In the genomic region with DNA sequence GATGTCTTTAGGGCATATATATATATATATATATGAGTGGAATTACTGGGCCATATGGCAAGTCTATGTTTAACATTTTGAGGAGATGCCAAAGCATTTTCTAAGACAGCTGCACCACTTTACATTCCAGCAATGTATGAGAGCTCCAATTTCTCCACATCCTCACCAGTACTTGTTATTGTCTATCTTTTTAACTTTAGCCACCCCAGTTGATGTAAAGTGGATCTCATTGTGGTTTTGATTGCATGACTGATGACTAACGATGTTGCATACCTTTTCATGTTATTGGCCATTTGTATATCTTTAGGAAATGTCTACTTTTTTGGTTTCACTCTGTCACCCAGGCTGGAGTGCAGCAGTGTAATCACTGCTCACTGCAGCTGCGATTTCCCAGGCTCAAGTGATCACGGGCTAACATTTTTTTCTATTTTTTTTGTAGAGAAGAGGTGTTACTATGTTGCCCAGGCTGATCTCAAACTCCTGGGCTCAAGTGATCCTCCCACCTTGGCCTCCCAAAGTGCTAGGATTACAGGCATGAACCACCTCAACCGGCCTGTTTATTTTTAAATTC, we compare ENCODE assay signal across 29 cellular contexts. TPM values are rescaled to one million over a fixed set of nuclear protein-coding genes. Genes with fewer than 3 reads are reported as not detected.
DNase-seq lines count a peak whose midpoint lies in the region; ATAC-seq, FAIRE-seq and TF ChIP-seq lines count a peak whose summit lies in the region.
"Had no signal": no experiment of that assay in that cellular context is flagged by ENCODE, and none has a peak within 500 bp of the region (broad histone marks: within the 10 kb centered on the region; RNA-seq: fewer than 3 reads in every experiment).

No MANE protein-coding gene starts in this region.

- no peak for FAIRE-seq in HepG2 (lab: Jason Lieb, UNC)
- FAIRE-seq: D721Med, islet of Langerhans had no signal

- H3K27ac ChIP-seq in HepG2 (ENCODE audit: extremely low read length, insufficient read depth, low read length) (no peak overlapping the region), right lobe of liver (no peak overlapping the region), PC-3 (ENCODE audit: low read length) (no peak overlapping the region)
- no peak overlapping the region for H3K27ac ChIP-seq in CD4-positive, alpha-beta T cell (ENCODE audit: low read depth, low read length)
- H3K27ac ChIP-seq: breast epithelium, left lung, PC-9, testis had no signal

- WGBS in HepG2 (ENCODE audit: low lambda C conversion rate): over 99% methylated on average over 4 of the region's 4 CpGs
- 96% methylated on average over 4 of the region's 4 CpGs for WGBS in right lobe of liver (ENCODE audit: insufficient coverage, low coverage, low lambda C conversion rate, missing lambda C conversion rate)

- no peak overlapping the region for H3K27ac Mint-ChIP-seq in CD4-positive, alpha-beta T cell
- H3K27ac Mint-ChIP-seq: activated CD4-positive, alpha-beta T cell treated with anti-CD3 and anti-CD28 coated beads for 36 hours; activated CD8-positive, alpha-beta T cell treated with anti-CD3 and anti-CD28 coated beads for 36 hours; activated naive CD4-positive, alpha-beta T cell treated with anti-CD3 and anti-CD28 coated beads, Interleukin-2, amount 10 ng/mL, durations not matched to agents 7 days and 5 days; activated T-helper 17 cell treated with anti-CD3 and anti-CD28 coated beads, Interleukin-2, amount 50 U/mL, for 72 hours; H9; stimulated activated naive CD8-positive, alpha-beta T cell treated with anti-CD3 and anti-CD28 coated beads, Interleukin-15, Interleukin-2, amounts not matched to agents 100 ng/mL and 50 ng/mL, for 24 hours had no signal

- H3K36me3 ChIP-seq in HepG2 (replicated peaks in 1 of 2; ENCODE audit: control insufficient read depth in 1 of 2, insufficient read depth in 2 of 2, low read length in 2 of 2): no peaks in the 10 kb centered on the region
- H3K36me3 ChIP-seq in right lobe of liver: no peaks in the 10 kb centered on the region
- no peaks in the 10 kb centered on the region for H3K36me3 ChIP-seq in PC-3 (ENCODE audit: low read depth, low read length)
- H3K36me3 ChIP-seq: breast epithelium, left lung had no signal

- ATAC-seq in HepG2 (no peak), right lobe of liver (no peak), PC-3 (no peak)
- ATAC-seq in CD4-positive, alpha-beta T cell (ENCODE audit: poor library complexity): no peak
- ATAC-seq: activated CD4-positive, alpha-beta T cell treated with anti-CD3 and anti-CD28 coated beads for 36 hours; activated CD8-positive, alpha-beta T cell treated with anti-CD3 and anti-CD28 coated beads for 36 hours; activated T-helper 17 cell treated with anti-CD3 and anti-CD28 coated beads, Interleukin-2, amount 50 U/mL, for 72 hours; left lung had no signal

- H3K9me2 ChIP-seq in PC-3 (replicated peaks; ENCODE audit: low read length): no peaks in the 10 kb centered on the region

- peaks cover 6% of the 10 kb centered on the region for H3K36me3 Mint-ChIP-seq in CD4-positive, alpha-beta T cell (ENCODE audit: low read depth)

- POLR2A ChIA-PET in HepG2 (lab: Yijun Ruan, JAX): no interaction called here
- POLR2A ChIA-PET in PC-3 (lab: Charles Lee; ENCODE audit: unreplicated experiment): no interaction called here
- POLR2A ChIA-PET in CD4-positive, alpha-beta T cell (lab: Charles Lee): no interaction called here

- H3K9me3 ChIP-seq in HepG2 (ENCODE audit: low read length) (no peaks in the 10 kb centered on the region), right lobe of liver (no peaks in the 10 kb centered on the region), PC-3 (ENCODE audit: low read length) (no peaks in the 10 kb centered on the region)
- H3K9me3 ChIP-seq in CD4-positive, alpha-beta T cell (ENCODE audit: control insufficient read depth, low read length): no peaks in the 10 kb centered on the region
- H3K9me3 ChIP-seq: breast epithelium, testis had no signal

- H3K4me1 Mint-ChIP-seq in CD4-positive, alpha-beta T cell (ENCODE audit: low read depth): peaks cover 29% of the 10 kb centered on the region
- H3K4me1 Mint-ChIP-seq: H9 had no signal

- CTCF ChIA-PET in HepG2 (lab: Yijun Ruan, JAX; ENCODE audit: low intra/inter-chr PET ratio, low total read pairs) (no interaction called here), PC-3 (lab: Charles Lee) (no interaction called here)
- CTCF ChIA-PET in CD4-positive, alpha-beta T cell (lab: Charles Lee): no interaction called here

- H4K20me1 ChIP-seq in HepG2 (ENCODE audit: insufficient read depth, low read length): no peaks in the 10 kb centered on the region
- no peaks in the 10 kb centered on the region for H4K20me1 ChIP-seq in PC-3 (ENCODE audit: low read length)

- no peak for TF ChIP-seq EP300 in HepG2 (IDR thresholded peaks at IDR 0.05; ENCODE audit: low read depth in 2 of 2, low read length in 2 of 2)
- no peak for TF ChIP-seq EP300 in HepG2 (CRISPR knock-in tag; IDR thresholded peaks at IDR 0.05; ENCODE audit: borderline replicate concordance)

- no peaks in the 10 kb centered on the region for H3K4me1 ChIP-seq in HepG2 (ENCODE audit: insufficient read depth, low read length)
- H3K4me1 ChIP-seq in right lobe of liver: no peaks in the 10 kb centered on the region
- H3K4me1 ChIP-seq in PC-3 (ENCODE audit: insufficient read depth, low read length): peaks cover 4% of the 10 kb centered on the region; the same call in 1 of the 2 replicates
- H3K4me1 ChIP-seq: breast epithelium, testis had no signal

- no peaks in the 10 kb centered on the region for H3F3A ChIP-seq in PC-3 (ENCODE audit: low read length, unreplicated experiment)

- no peak overlapping the region for H3K4me3 ChIP-seq in HepG2 (replicated peaks in 1 of 3; ENCODE audit: insufficient read depth in 1 of 3, low read depth in 2 of 3, low read length in 3 of 3)
- no peak overlapping the region for H3K4me3 ChIP-seq in right lobe of liver
- no peak overlapping the region for H3K4me3 ChIP-seq in PC-3 (ENCODE audit: low read length)
- no peak overlapping the region for H3K4me3 ChIP-seq in choroid plexus epithelial cell (ENCODE audit: low read depth, low read length)
- H3K4me3 ChIP-seq: breast epithelium, left lung, PC-9, testis had no signal

- TF ChIP-seq POLR2A in HepG2 (IDR thresholded peaks at IDR 0.05; ENCODE audit: insufficient read depth in 1 of 2, low read depth in 2 of 2, low read length in 2 of 2) (no peak), right lobe of liver (IDR thresholded peaks at IDR 0.05) (no peak)

- DNase-seq in HepG2 (ENCODE audit: low spot score): no peak
- no peak for DNase-seq in right lobe of liver
- peak; percentile 16 for DNase-seq in PC-3
- DNase-seq in choroid plexus epithelial cell (ENCODE audit: low read depth): peak; percentile 9
- DNase-seq in DMS53 (lab: John Stamatoyannopoulos, UW): no peak
- no peak for DNase-seq in NCI-H774 (lab: John Stamatoyannopoulos, UW)
- no peak for DNase-seq in CD4-positive, alpha-beta T cell
- DNase-seq: activated CD4-positive, alpha-beta T cell treated with anti-CD3 and anti-CD28 coated beads for 36 hours; activated CD8-positive, alpha-beta memory T cell treated with anti-CD3 and anti-CD28 coated beads, Interleukin-2, amount 50 U/mL, for 48 hours; activated CD8-positive, alpha-beta T cell treated with anti-CD3 and anti-CD28 coated beads for 36 hours; activated naive CD4-positive, alpha-beta T cell treated with anti-CD3 and anti-CD28 coated beads, Interleukin-2, amount 10 ng/mL, durations not matched to agents 7 days and 5 days; amniotic stem cell; CD4-positive, alpha-beta memory T cell; effector CD4-positive, alpha-beta T cell; H9; left lung; mesendoderm; NCI-H1105 treated with DMSO at 0.1 percent for 48 hours; NCI-H187 treated with DMSO at 0.1 percent for 48 hours; NCI-H524; PC-9; Right ventricle myocardium superior; stimulated activated CD4-positive, alpha-beta T cell treated with anti-CD3 and anti-CD28 coated beads, Interleukin-1b, Interleukin-23, amount 100 ng/mL, for 48 hours; testis had no signal

- no peak for TF ChIP-seq RAD21 in HepG2 (CRISPR knock-in tag; IDR thresholded peaks at IDR 0.05)

- H2AFZ ChIP-seq in HepG2 (ENCODE audit: low read length): no peak overlapping the region
- no peak overlapping the region for H2AFZ ChIP-seq in PC-3 (ENCODE audit: low read length)
- H2AFZ ChIP-seq: PC-9 had no signal

- H3K27me3 Mint-ChIP-seq in CD4-positive, alpha-beta T cell: peaks cover 54% of the 10 kb centered on the region

- H3K79me2 ChIP-seq in HepG2 (ENCODE audit: insufficient read depth, low read length): peaks cover 35% of the 10 kb centered on the region
- no peaks in the 10 kb centered on the region for H3K79me2 ChIP-seq in PC-3 (ENCODE audit: low read length)

- TF ChIP-seq CTCF in HepG2 (CRISPR knock-in tag; IDR thresholded peaks at IDR 0.05): no peak
- TF ChIP-seq CTCF in right lobe of liver (IDR thresholded peaks at IDR 0.05): no peak
- TF ChIP-seq CTCF in PC-3 (conservative IDR thresholded peaks at IDR 0.05; ENCODE audit: low read depth, low read length): no peak
- no peak for TF ChIP-seq CTCF in choroid plexus epithelial cell (conservative IDR thresholded peaks at IDR 0.05; ENCODE audit: low read depth, low read length)
- no peak for TF ChIP-seq CTCF in CD4-positive, alpha-beta T cell (IDR thresholded peaks at IDR 0.05)

- H3K9ac ChIP-seq in HepG2 (ENCODE audit: insufficient read depth, low read depth, low read length) (no peak overlapping the region), PC-3 (ENCODE audit: low read length) (no peak overlapping the region)

- intact Hi-C loops in HepG2 (cut with micrococcal nuclease; ENCODE audit: unreplicated experiment) (no loop called here), right lobe of liver (cut with DNase I) (no loop called here), PC-3 (cut with micrococcal nuclease) (no loop called here)
- intact Hi-C loops in CD4-positive, alpha-beta T cell (cut with DNase I, micrococcal nuclease): loop anchor here (5.0 to 10.0 kb wide), 2 partner anchors 68 to 284 kb away; no protein-coding TSS in a partner anchor

- H3K4me2 ChIP-seq in HepG2 (ENCODE audit: low read depth, low read length) (no peak overlapping the region), PC-3 (ENCODE audit: low read length) (no peak overlapping the region)
- H3K4me2 ChIP-seq: PC-9 had no signal

- H3K27me3 ChIP-seq in HepG2 (ENCODE audit: control insufficient read depth in 1 of 2, insufficient read depth in 2 of 2, low read length in 2 of 2) (no peaks in the 10 kb centered on the region), right lobe of liver (no peaks in the 10 kb centered on the region), PC-3 (ENCODE audit: low read length) (no peaks in the 10 kb centered on the region)
- H3K27me3 ChIP-seq in CD4-positive, alpha-beta T cell (ENCODE audit: control insufficient read depth, insufficient read depth, low read length): peaks cover 51% of the 10 kb centered on the region
- H3K27me3 ChIP-seq: breast epithelium, testis had no signal

- BruUV-seq in HepG2 (replicated peaks; lab: Mats Ljungman, UMichigan): TSS peak; percentile 4
- BruUV-seq in PC-3 (replicated peaks; lab: Mats Ljungman, UMichigan): no TSS peak

- in situ Hi-C loops in HepG2 (cut with HindIII; ENCODE audit: extremely low pct_ligation_motif_present, low pct_unique_long_range_greater_than_20kb): no loop called here

- H3K9me3 Mint-ChIP-seq in CD4-positive, alpha-beta T cell: peaks cover 3% of the 10 kb centered on the region

- H3K4me3 Mint-ChIP-seq in CD4-positive, alpha-beta T cell: no peak overlapping the region
- H3K4me3 Mint-ChIP-seq: activated CD4-positive, alpha-beta T cell treated with anti-CD3 and anti-CD28 coated beads for 36 hours; activated CD8-positive, alpha-beta T cell treated with anti-CD3 and anti-CD28 coated beads for 36 hours; activated naive CD4-positive, alpha-beta T cell treated with anti-CD3 and anti-CD28 coated beads, Interleukin-2, amount 10 ng/mL, durations not matched to agents 7 days and 5 days; activated T-helper 17 cell treated with anti-CD3 and anti-CD28 coated beads, Interleukin-2, amount 50 U/mL, for 72 hours; CD4-positive, alpha-beta memory T cell; H9; stimulated activated naive CD8-positive, alpha-beta T cell treated with anti-CD3 and anti-CD28 coated beads, Interleukin-15, Interleukin-2, amounts not matched to agents 100 ng/mL and 50 ng/mL, for 24 hours had no signal

RNA-seq across cellular contexts. Expression of a gene that starts 8.9 kb away (rescaled TPM):
- total RNA-seq in HepG2 (2016; rRNA removed; fragmentation: Illumina TruSeq; extraction: Trizol) (13.1 and 16.4 TPM in 2 replicates), right lobe of liver (10 to 100 TPM in 5 of 6 experiments, 1 to 10 TPM in 1; 9.4 to 38.3 (median 15.0) TPM), PC-3 (2014; rRNA removed) (4.1 and 6.3 TPM in 2 replicates)
- total RNA-seq in HepG2 (2016; cell fraction: cytosol; rRNA removed; fragmentation: Illumina TruSeq; extraction: Trizol; ENCODE audit: low read depth): 31.5 and 32.2 TPM in 2 replicates
- 11.7 and 12.7 TPM in 2 replicates for total RNA-seq in HepG2 (2016; cell fraction: insoluble cytoplasmic fraction; rRNA removed; fragmentation: Illumina TruSeq; extraction: Trizol)
- total RNA-seq in HepG2 (2016; cell fraction: membrane; rRNA removed; fragmentation: Illumina TruSeq; extraction: Trizol): 7.8 and 12.4 TPM in 2 replicates
- 34.8 and 47.8 TPM in 2 replicates for total RNA-seq in HepG2 (2016; cell fraction: nucleus; rRNA removed; fragmentation: Illumina TruSeq; extraction: Trizol)
- polyA plus RNA-seq in HepG2 (2011; rRNA removed): 4.2 and 4.5 TPM in 2 replicates
- polyA plus RNA-seq in HepG2 (2011; cell fraction: cytosol; rRNA removed): 2.2 and 2.7 TPM in 2 replicates
- 20.3 and 20.6 TPM in 2 replicates for polyA plus RNA-seq in HepG2 (2011; cell fraction: nucleus; rRNA removed)
- 7.4 and 7.5 TPM in 2 replicates for polyA plus RNA-seq in HepG2 (2012)
- polyA plus RNA-seq in HepG2 (2016; cell fraction: cytosol; fragmentation: Illumina TruSeq; extraction: Trizol; ENCODE audit: low read depth): 0.33 and 0.67 TPM in 2 replicates
- 4.1 and 4.8 TPM in 2 replicates for polyA plus RNA-seq in HepG2 (2016; cell fraction: insoluble cytoplasmic fraction; fragmentation: Illumina TruSeq; extraction: Trizol; ENCODE audit: low read depth)
- 0.81 and 0.99 TPM in 2 replicates for polyA plus RNA-seq in HepG2 (2016; cell fraction: membrane; fragmentation: Illumina TruSeq; extraction: Trizol; ENCODE audit: low read depth)
- 8.8 and 13.0 TPM in 2 replicates for polyA plus RNA-seq in HepG2 (2016; cell fraction: nucleus; fragmentation: Illumina TruSeq; extraction: Trizol; ENCODE audit: insufficient read depth, low read depth)
- polyA minus RNA-seq in HepG2 (2011; rRNA and poly(A)+ RNA removed; ENCODE audit: low replicate concordance): 18.9 and 19.2 TPM in 2 replicates
- 6.9 and 9.4 TPM in 2 replicates for polyA minus RNA-seq in HepG2 (2011; cell fraction: cytosol; rRNA and poly(A)+ RNA removed)
- polyA minus RNA-seq in HepG2 (2011; cell fraction: nucleus; rRNA and poly(A)+ RNA removed): 77.6 and 87.9 TPM in 2 replicates
- 1 to 10 TPM; 4.6 to 5.7 TPM for total RNA-seq in CD4-positive, alpha-beta T cell

Comparison
In these comparisons a context has a peak if more than half of its experiments do, and no peak if none do; other contexts are left out.
1. DNase-seq: peak in PC-3 (single experiment) and choroid plexus epithelial cell (single experiment); none in HepG2 (single experiment), right lobe of liver (0 of 3), DMS53 (single experiment), NCI-H774 (single experiment) and CD4-positive, alpha-beta T cell (0 of 10).
2. intact Hi-C loops: an anchor here in CD4-positive, alpha-beta T cell (5.0 to 10.0 kb wide); none called in HepG2, right lobe of liver and PC-3.